In genomic region chr3:159620873-159621272, GRCh38 we compare ENCODE assay signal across 15 cellular contexts.
DNase-seq lines count a peak whose midpoint lies in the region; ATAC-seq and TF ChIP-seq lines count a peak whose summit lies in the region.
"Had no signal": no experiment of that assay in that cellular context is flagged by ENCODE, and none has a peak within 500 bp of the region (broad histone marks: within the 10 kb centered on the region; RNA-seq: fewer than 3 reads in every experiment).

No MANE protein-coding gene starts in this region.

- no peak overlapping the region for H3K4me2 ChIP-seq in mammary epithelial cell (ENCODE audit: insufficient read depth, low read depth, low read length)

- no TSS peak for BruUV-seq in mammary epithelial cell (replicated peaks; lab: Mats Ljungman, UMichigan)

- CTCF ChIA-PET in BJ (lab: Yijun Ruan, JAX), result interaction anchor here (0.7 to 6.0 kb wide), 6 partner anchors 11 to 185 kb away, joined by 3 to 78 read pairs (median 6); no protein-coding TSS in a partner anchor
- CTCF ChIA-PET in mammary epithelial cell (lab: Charles Lee; ENCODE audit: low non-redundant PET), result interaction anchor here (0.6 kb wide), 1 partner anchor 176 kb away, joined by 3 read pairs; no protein-coding TSS in a partner anchor

- H3K9me3 ChIP-seq in mammary epithelial cell (replicated peaks; ENCODE audit: insufficient read depth, low read length) (no peaks in the 10 kb centered on the region), SJCRH30 (replicated peaks) (no peaks in the 10 kb centered on the region)
- H3K9me3 ChIP-seq: heart left ventricle had no signal

- intact Hi-C loops in mammary epithelial cell (cut with micrococcal nuclease), result loop anchor here (1.0 kb wide), 1 partner anchor 142 kb away; no protein-coding TSS in a partner anchor

- peak; percentile 57 for DNase-seq in BJ (ENCODE audit: low read depth)
- peak; percentile 93 for DNase-seq in M059J (ENCODE audit: low read depth)
- peak; percentile 84 for DNase-seq in mammary epithelial cell
- peak; percentile 76 for DNase-seq in kidney glomerular epithelial cell (lab: John Stamatoyannopoulos, UW)
- no peak for DNase-seq in NCI-H524 treated with DMSO at 0.1 percent for 48 hours (lab: John Stamatoyannopoulos, UW)
- DNase-seq in G401 (ENCODE audit: low spot score), result no peak
- DNase-seq in SJCRH30, result no peak
- DNase-seq: activated CD8-positive, alpha-beta T cell treated with anti-CD3 and anti-CD28 coated beads for 36 hours; activated gamma-delta T cell treated with Interleukin-2 at 50 U/mL for 16 hours; CD4-positive, alpha-beta T cell; heart left ventricle; NCI-H146; NK-92 treated with Interleukin-12 subunit alpha and Interleukin-12 subunit beta, amount 100 ng/mL, for 24 hours; occipital lobe had no signal

- H3K36me3 ChIP-seq in BJ (ENCODE audit: control insufficient read depth, insufficient read depth, low read length) (no peaks in the 10 kb centered on the region), mammary epithelial cell (ENCODE audit: insufficient read depth, low read length) (no peaks in the 10 kb centered on the region), SJCRH30 (no peaks in the 10 kb centered on the region)
- H3K36me3 ChIP-seq: heart left ventricle had no signal

- no peaks in the 10 kb centered on the region for H3K79me2 ChIP-seq in mammary epithelial cell (ENCODE audit: insufficient read depth, low read length)

- WGBS in mammary epithelial cell (ENCODE audit: low coverage, missing lambda C conversion rate), result 6% methylated on average over 4 of the region's 4 CpGs

- no peak overlapping the region for H3K27ac ChIP-seq in mammary epithelial cell (ENCODE audit: insufficient read depth, low read depth, low read length)
- no peak overlapping the region for H3K27ac ChIP-seq in SJCRH30

- in situ Hi-C loops in mammary epithelial cell (cut with MboI; ENCODE audit: low sequenced_read_pairs in 2 of 2), result loop anchor here in 1 of 2 donors (25.0 kb wide), 1 partner anchor 391 kb away; no protein-coding TSS in a partner anchor
- in situ Hi-C loops in G401 (cut with HindIII; ENCODE audit: low sequenced_read_pairs), result loop anchor here (25.0 kb wide), 1 partner anchor 166 kb away; no protein-coding TSS in a partner anchor

- TF ChIP-seq CTCF in BJ (IDR thresholded peaks at IDR 0.05; ENCODE audit: insufficient read depth, low read depth, low read length), result no peak
- no peak for TF ChIP-seq CTCF in mammary epithelial cell (conservative IDR thresholded peaks at IDR 0.05 in 1 of 2, IDR thresholded peaks at IDR 0.05 in 1 of 2; ENCODE audit: extremely low read depth in 1 of 2, insufficient read depth in 1 of 2, low read depth in 1 of 2, low read length in 2 of 2)

- POLR2A ChIA-PET in BJ (lab: Charles Lee), result interaction anchor here (0.6 kb wide), 1 partner anchor 143 kb away, joined by 3 read pairs; no protein-coding TSS in a partner anchor

- H3K4me3 ChIP-seq in BJ (ENCODE audit: low read depth, low read length) (no peak overlapping the region), mammary epithelial cell (replicated peaks in 1 of 3; ENCODE audit: insufficient read depth in 1 of 3, low read depth in 2 of 3, low read length in 3 of 3) (no peak overlapping the region), SJCRH30 (no peak overlapping the region)
- H3K4me3 ChIP-seq: heart left ventricle had no signal

- no peaks in the 10 kb centered on the region for H3K27me3 ChIP-seq in BJ (ENCODE audit: control insufficient read depth, insufficient read depth, low read length)
- no peaks in the 10 kb centered on the region for H3K27me3 ChIP-seq in mammary epithelial cell (ENCODE audit: insufficient read depth, low read length)
- no peaks in the 10 kb centered on the region for H3K27me3 ChIP-seq in SJCRH30
- H3K27me3 ChIP-seq: heart left ventricle had no signal

- no peak overlapping the region for H2AFZ ChIP-seq in mammary epithelial cell (ENCODE audit: low read depth, low read length)

- H4K20me1 ChIP-seq in mammary epithelial cell (ENCODE audit: insufficient read depth, low read length), result no peaks in the 10 kb centered on the region

- no peak for ATAC-seq in HG02623 (IDR thresholded peaks at IDR 0.05; ENCODE audit: unreplicated experiment)
- ATAC-seq: activated CD8-positive, alpha-beta T cell treated with anti-CD3 and anti-CD28 coated beads for 36 hours had no signal

- H3K4me1 ChIP-seq in mammary epithelial cell (ENCODE audit: insufficient read depth, low read length) (peaks cover 22% of the 10 kb centered on the region), SJCRH30 (peaks cover 26% of the 10 kb centered on the region)

- no peak overlapping the region for H3K9ac ChIP-seq in mammary epithelial cell (ENCODE audit: insufficient read depth, low read length)

- dilution Hi-C loops in mammary epithelial cell (cut with HindIII; ENCODE audit: low sequenced_read_pairs), result no loop called here

Comparison
In these comparisons a context has a peak if more than half of its experiments do, and no peak if none do; other contexts are left out.
1. DNase-seq: peak in BJ (single experiment), M059J (single experiment), mammary epithelial cell (single experiment) and kidney glomerular epithelial cell (single experiment); none in NCI-H524 treated with DMSO at 0.1 percent for 48 hours (single experiment), G401 (single experiment) and SJCRH30 (0 of 2).